Comparison of ENCODE assay signal across 9 cellular contexts in the genomic region with DNA sequence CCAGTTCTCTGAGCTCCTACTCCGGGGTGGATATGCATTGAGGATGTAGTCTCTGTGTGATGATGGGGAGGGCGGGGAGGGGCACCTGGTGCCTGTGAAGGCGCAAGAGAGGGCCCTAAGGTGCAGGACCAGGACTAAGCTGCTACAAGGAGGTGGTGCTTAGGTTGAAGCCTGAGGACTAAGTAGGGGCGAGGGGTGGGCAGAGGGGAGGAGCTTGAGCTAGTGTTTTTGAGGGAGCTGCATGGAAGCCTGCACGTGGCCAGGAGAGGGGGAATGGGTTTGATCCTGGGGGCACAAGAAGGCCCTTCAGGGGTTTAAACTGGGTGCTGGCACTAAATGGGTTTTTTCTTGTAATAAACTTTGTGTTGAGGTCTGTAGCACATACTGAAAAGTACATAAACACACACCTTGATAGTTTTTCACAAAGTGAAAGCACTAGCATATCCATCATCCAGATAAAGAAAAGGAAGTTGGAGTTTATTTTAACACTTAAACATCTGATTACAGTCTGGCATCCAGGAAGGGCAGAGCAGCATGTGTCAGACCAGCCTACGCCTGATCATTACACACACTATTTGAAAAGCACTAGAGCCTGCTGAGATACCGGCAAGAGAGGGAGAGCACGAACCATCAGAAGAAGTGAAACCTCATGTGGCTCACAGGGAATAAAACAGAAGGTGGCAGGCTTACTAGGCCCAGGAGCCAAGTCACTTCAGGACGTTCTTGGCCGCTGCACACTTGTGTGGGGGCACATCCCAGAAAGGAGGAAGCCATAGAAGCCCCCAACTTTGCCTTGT.
DNase-seq lines count a peak whose midpoint lies in the region; ATAC-seq, FAIRE-seq and TF ChIP-seq lines count a peak whose summit lies in the region.
"Had no signal": no experiment of that assay in that cellular context is flagged by ENCODE, and none has a peak within 500 bp of the region (broad histone marks: within the 10 kb centered on the region; RNA-seq: fewer than 3 reads in every experiment).

No MANE protein-coding gene starts in this region.

- peaks cover 13% of the 10 kb centered on the region for H3K36me3 Mint-ChIP-seq in central memory CD8-positive, alpha-beta T cell (ENCODE audit: insufficient read depth)
- peaks cover 29% of the 10 kb centered on the region for H3K36me3 Mint-ChIP-seq in nephron progenitor cell (ENCODE audit: low read depth)

- ATAC-seq in HG03442 (IDR thresholded peaks at IDR 0.05; ENCODE audit: unreplicated experiment) = peak; percentile 86
- ATAC-seq in central memory CD8-positive, alpha-beta T cell (replicated peaks; ENCODE audit: extremely low read depth, poor library complexity, severe bottlenecking) = no peak
- no peak for ATAC-seq in GM19328 (IDR thresholded peaks at IDR 0.05; ENCODE audit: unreplicated experiment)
- ATAC-seq in GM21381 (IDR thresholded peaks at IDR 0.05; ENCODE audit: unreplicated experiment) = no peak

- peaks cover 16% of the 10 kb centered on the region for H3K4me1 Mint-ChIP-seq in central memory CD8-positive, alpha-beta T cell
- peaks cover 21% of the 10 kb centered on the region for H3K4me1 Mint-ChIP-seq in nephron progenitor cell

- H3K9me3 Mint-ChIP-seq in central memory CD8-positive, alpha-beta T cell = no peaks in the 10 kb centered on the region
- no peaks in the 10 kb centered on the region for H3K9me3 Mint-ChIP-seq in nephron progenitor cell

- FAIRE-seq in GM12891 (lab: Jason Lieb, UNC) = no peak

- no peaks in the 10 kb centered on the region for H3K27me3 Mint-ChIP-seq in central memory CD8-positive, alpha-beta T cell
- H3K27me3 Mint-ChIP-seq in nephron progenitor cell (ENCODE audit: low read depth, poor library complexity) = peaks cover 2% of the 10 kb centered on the region

- no peak for TF ChIP-seq CTCF in nephron progenitor cell (IDR thresholded peaks at IDR 0.05)

- no peak for DNase-seq in GM12891 (ENCODE audit: insufficient read length, low spot score)
- DNase-seq in central memory CD8-positive, alpha-beta T cell (ENCODE audit: low spot score in 2 of 2) = no peak
- no peak for DNase-seq in nephron progenitor cell
- DNase-seq in SHP77 treated with DMSO at 0.1 percent for 48 hours (lab: John Stamatoyannopoulos, UW) = no peak
- no peak for DNase-seq in GM19240 (ENCODE audit: insufficient read length, low spot score)
- DNase-seq: stimulated activated CD4-positive, alpha-beta T cell treated with anti-CD3 and anti-CD28 coated beads, Interleukin-12 subunit alpha, Interleukin-12 subunit beta, amount 100 ng/mL, for 4 hours had no signal

- TF ChIP-seq POLR2A in GM12891 (IDR thresholded peaks at IDR 0.05; ENCODE audit: low read depth, low read length) = no peak

- peak overlapping the region; percentile 29 for H3K27ac Mint-ChIP-seq in central memory CD8-positive, alpha-beta T cell (ENCODE audit: low read depth)
- H3K27ac Mint-ChIP-seq in nephron progenitor cell = peak overlapping the region; percentile 12

- no peak overlapping the region for H3K4me3 Mint-ChIP-seq in central memory CD8-positive, alpha-beta T cell
- no peak overlapping the region for H3K4me3 Mint-ChIP-seq in nephron progenitor cell

TF ChIP-seq in GM12891, 5 proteins besides CTCF, POLR2A, EP300 and RAD21:
- no peak for TF ChIP-seq POU2F2 (IDR thresholded peaks at IDR 0.05; ENCODE audit: low read depth, low read length)
- peak; percentile 37 for TF ChIP-seq SPI1 (IDR thresholded peaks at IDR 0.05; ENCODE audit: low read depth, low read length)
- TF ChIP-seq PAX5 (IDR thresholded peaks at IDR 0.05; ENCODE audit: insufficient read depth, low read length, severe bottlenecking) = no peak
- no peak for TF ChIP-seq POLR2AphosphoS5 (IDR thresholded peaks at IDR 0.05; ENCODE audit: low read depth, low read length)
- TF ChIP-seq TAF1 (IDR thresholded peaks at IDR 0.05; ENCODE audit: low read depth, low read length) = no peak
